3 cellular contexts compared by ENCODE assay signal in the genomic region with DNA sequence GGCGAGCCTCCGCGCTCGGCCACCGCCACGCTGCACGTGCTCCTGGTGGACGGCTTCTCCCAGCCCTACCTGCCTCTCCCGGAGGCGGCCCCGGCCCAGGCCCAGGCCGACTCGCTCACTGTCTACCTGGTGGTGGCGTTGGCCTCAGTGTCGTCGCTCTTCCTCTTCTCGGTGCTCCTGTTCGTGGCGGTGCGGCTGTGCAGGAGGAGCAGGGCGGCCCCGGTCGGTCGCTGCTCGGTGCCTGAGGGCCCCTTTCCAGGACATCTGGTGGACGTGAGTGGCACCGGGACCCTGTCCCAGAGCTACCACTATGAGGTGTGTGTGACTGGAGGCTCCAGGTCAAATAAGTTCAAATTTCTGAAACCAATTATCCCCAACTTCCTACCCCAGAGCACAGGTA. TPM values are rescaled to one million over a fixed set of nuclear protein-coding genes. Genes with fewer than 3 reads are reported as not detected.
"Had no signal": no experiment of that assay in that cellular context is flagged by ENCODE, and none has a peak within 500 bp of the region (broad histone marks: within the 10 kb centered on the region; RNA-seq: fewer than 3 reads in every experiment).

No MANE protein-coding gene starts in this region.

RNA-seq across cellular contexts. Expression of gene PCDHB12, which starts 2.3 kb away (rescaled TPM):
- total RNA-seq: mononuclear cell had no signal
- polyA plus RNA-seq: immature natural killer cell, keratinocyte had no signal

RNA-seq across cellular contexts. Expression of gene PCDHB13, which starts 2.9 kb away (rescaled TPM):
- total RNA-seq: mononuclear cell had no signal
- polyA plus RNA-seq: immature natural killer cell had no signal

RNA-seq across cellular contexts. Expression of gene PCDHB11, which starts 11.4 kb away (rescaled TPM):
- total RNA-seq: mononuclear cell had no signal
- polyA plus RNA-seq: immature natural killer cell, keratinocyte had no signal

RNA-seq across cellular contexts. Expression of gene PCDHB14, which starts 12.3 kb away (rescaled TPM):
- total RNA-seq: mononuclear cell had no signal
- polyA plus RNA-seq: immature natural killer cell had no signal

RNA-seq across cellular contexts. Expression of gene PCDHB10, which starts 18.7 kb away (rescaled TPM):
- total RNA-seq: mononuclear cell had no signal
- polyA plus RNA-seq: immature natural killer cell had no signal
